In the genomic region with DNA sequence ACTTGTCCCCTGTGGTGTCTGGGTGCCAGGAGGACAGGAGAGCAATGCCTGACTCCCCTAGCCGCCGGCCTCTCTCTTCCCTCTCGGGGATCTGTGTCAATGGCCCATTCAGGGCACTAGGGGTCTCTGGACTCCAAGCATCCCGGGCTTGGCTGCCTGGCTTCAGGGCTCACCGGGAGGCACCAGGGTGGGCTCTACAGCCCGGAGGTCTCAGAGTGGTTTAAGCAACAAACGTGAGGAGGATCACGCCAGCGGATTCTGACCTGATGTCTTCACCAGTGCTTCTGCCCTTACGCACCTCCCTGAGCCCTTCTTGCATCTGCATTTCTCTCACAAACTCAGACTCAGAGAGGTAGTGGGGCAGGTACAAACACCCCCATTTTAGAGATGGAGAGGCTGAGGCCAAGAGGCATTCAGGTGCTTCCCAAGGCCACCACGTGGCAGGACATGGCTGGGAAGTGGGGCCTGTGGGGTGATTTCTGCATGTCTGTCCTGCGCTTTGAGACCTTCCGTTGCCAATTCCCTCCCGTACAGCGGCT, we compare ENCODE assay signal across 8 cellular contexts.
DNase-seq lines count a peak whose midpoint lies in the region; ATAC-seq and TF ChIP-seq lines count a peak whose summit lies in the region.

No MANE protein-coding gene starts in this region.

- H3K36me3 ChIP-seq in heart right ventricle, result no peaks in the 10 kb centered on the region

- no peaks in the 10 kb centered on the region for H3K9me3 Mint-ChIP-seq in activated CD4-positive, alpha-beta memory T cell treated with anti-CD3 and anti-CD28 coated beads for 36 hours
- H3K9me3 Mint-ChIP-seq in stimulated activated effector memory CD8-positive, alpha-beta T cell treated with anti-CD3 and anti-CD28 coated beads, Interleukin-12 subunit alpha, Interleukin-12 subunit beta, amount 100 ng/mL, for 72 hours, result no peaks in the 10 kb centered on the region

- no peak overlapping the region for H3K4me3 ChIP-seq in heart right ventricle

- WGBS in heart right ventricle, 2 donors, result 32 to 52% methylated on average over 15 of the region's 15 CpGs

- no peaks in the 10 kb centered on the region for H3K4me1 Mint-ChIP-seq in activated CD4-positive, alpha-beta memory T cell treated with anti-CD3 and anti-CD28 coated beads for 36 hours (ENCODE audit: low read depth)
- H3K4me1 Mint-ChIP-seq in stimulated activated effector memory CD8-positive, alpha-beta T cell treated with anti-CD3 and anti-CD28 coated beads, Interleukin-12 subunit alpha, Interleukin-12 subunit beta, amount 100 ng/mL, for 72 hours, result peaks cover 5% of the 10 kb centered on the region

- DNase-seq in stimulated activated CD4-positive, alpha-beta T cell treated with anti-CD3 and anti-CD28 coated beads, Interleukin-2, amount 100 ng/mL, for 48 hours, result peak; percentile 2 to 4
- no peak for DNase-seq in stimulated activated CD4-positive, alpha-beta T cell treated with anti-CD3 and anti-CD28 coated beads, Interleukin-12 subunit alpha, Interleukin-12 subunit beta, amount 100 ng/mL, for 4 hours
- peak; percentile 39 for DNase-seq in activated CD4-positive, alpha-beta memory T cell treated with anti-CD3 and anti-CD28 coated beads for 36 hours
- DNase-seq in heart right ventricle, result peak in 1 of 2 donors; percentile 26
- DNase-seq in stimulated activated effector memory CD8-positive, alpha-beta T cell treated with anti-CD3 and anti-CD28 coated beads, Interleukin-12 subunit alpha, Interleukin-12 subunit beta, amount 100 ng/mL, for 72 hours (ENCODE audit: low spot score in 2 of 2), result peak in 1 of 2 donors; percentile 49
- DNase-seq in NOMO-1 treated with dmso at 0.1 percent for 144 hours (lab: John Stamatoyannopoulos, UW; ENCODE audit: unreplicated experiment), result no peak

- CTCF ChIA-PET in activated CD4-positive, alpha-beta memory T cell treated with anti-CD3 and anti-CD28 coated beads for 36 hours (lab: Charles Lee), result interaction anchor here (0.7 to 2.1 kb wide), 2 partner anchors 21 to 359 kb away, joined by 3 to 7 read pairs; no protein-coding TSS in a partner anchor

- H3K27me3 ChIP-seq in heart right ventricle, result peaks cover 0 to 43% (median 25%) of the 10 kb centered on the region in 7 donors

- POLR2A ChIA-PET in activated CD4-positive, alpha-beta memory T cell treated with anti-CD3 and anti-CD28 coated beads for 36 hours (lab: Charles Lee), result no interaction called here

- H3K27ac ChIP-seq in heart right ventricle, result no peak overlapping the region

- H3K4me1 ChIP-seq in heart right ventricle, result no peaks in the 10 kb centered on the region

- no peaks in the 10 kb centered on the region for H3K9me3 ChIP-seq in heart right ventricle

- peak; percentile 71 for TF ChIP-seq RAD21 in Ishikawa (IDR thresholded peaks at IDR 0.05; ENCODE audit: low read depth)

- no peaks in the 10 kb centered on the region for H3K36me3 Mint-ChIP-seq in activated CD4-positive, alpha-beta memory T cell treated with anti-CD3 and anti-CD28 coated beads for 36 hours
- H3K36me3 Mint-ChIP-seq in stimulated activated effector memory CD8-positive, alpha-beta T cell treated with anti-CD3 and anti-CD28 coated beads, Interleukin-12 subunit alpha, Interleukin-12 subunit beta, amount 100 ng/mL, for 72 hours, result no peaks in the 10 kb centered on the region

- no peak for TF ChIP-seq EP300 in Ishikawa (IDR thresholded peaks at IDR 0.05; ENCODE audit: borderline replicate concordance)

- intact Hi-C loops in activated CD4-positive, alpha-beta memory T cell treated with anti-CD3 and anti-CD28 coated beads for 36 hours (cut with micrococcal nuclease), result no loop called here
- intact Hi-C loops in heart right ventricle (cut with DNase I), result no loop called here

- no peak overlapping the region for H3K4me3 Mint-ChIP-seq in activated CD4-positive, alpha-beta memory T cell treated with anti-CD3 and anti-CD28 coated beads for 36 hours
- H3K4me3 Mint-ChIP-seq in stimulated activated effector memory CD8-positive, alpha-beta T cell treated with anti-CD3 and anti-CD28 coated beads, Interleukin-12 subunit alpha, Interleukin-12 subunit beta, amount 100 ng/mL, for 72 hours, result no peak overlapping the region

- peak; percentile 83 for ATAC-seq in GM21619 (IDR thresholded peaks at IDR 0.05; ENCODE audit: unreplicated experiment)
- ATAC-seq in heart right ventricle, result peak in 7 of 8 donors; percentile 44 to 69 (median 60)
- peak; percentile 31 for ATAC-seq in stimulated activated effector memory CD8-positive, alpha-beta T cell treated with anti-CD3 and anti-CD28 coated beads, Interleukin-12 subunit alpha, Interleukin-12 subunit beta, amount 100 ng/mL, for 72 hours

- no peak overlapping the region for H3K27ac Mint-ChIP-seq in activated CD4-positive, alpha-beta memory T cell treated with anti-CD3 and anti-CD28 coated beads for 36 hours
- H3K27ac Mint-ChIP-seq in stimulated activated effector memory CD8-positive, alpha-beta T cell treated with anti-CD3 and anti-CD28 coated beads, Interleukin-12 subunit alpha, Interleukin-12 subunit beta, amount 100 ng/mL, for 72 hours, result no peak overlapping the region

- H3K27me3 Mint-ChIP-seq in activated CD4-positive, alpha-beta memory T cell treated with anti-CD3 and anti-CD28 coated beads for 36 hours, result peaks cover 3% of the 10 kb centered on the region

- peak; percentile 47 to 79 (median 77) for TF ChIP-seq CTCF in heart right ventricle (IDR thresholded peaks at IDR 0.05)

TF ChIP-seq in Ishikawa, 13 proteins besides CTCF, POLR2A, EP300 and RAD21:
- no peak for TF ChIP-seq ZBTB7A (IDR thresholded peaks at IDR 0.05; ENCODE audit: low read depth)
- TF ChIP-seq, protein P1, sequence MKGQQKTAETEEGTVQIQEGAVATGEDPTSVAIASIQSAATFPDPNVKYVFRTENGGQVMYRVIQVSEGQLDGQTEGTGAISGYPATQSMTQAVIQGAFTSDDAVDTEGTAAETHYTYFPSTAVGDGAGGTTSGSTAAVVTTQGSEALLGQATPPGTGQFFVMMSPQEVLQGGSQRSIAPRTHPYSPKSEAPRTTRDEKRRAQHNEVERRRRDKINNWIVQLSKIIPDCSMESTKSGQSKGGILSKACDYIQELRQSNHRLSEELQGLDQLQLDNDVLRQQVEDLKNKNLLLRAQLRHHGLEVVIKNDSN (IDR thresholded peaks at IDR 0.05), result no peak
- no peak for TF ChIP-seq TEAD4 (IDR thresholded peaks at IDR 0.05)
- TF ChIP-seq TAF1 (IDR thresholded peaks at IDR 0.05; ENCODE audit: low read depth), result no peak
- TF ChIP-seq, protein P2, sequence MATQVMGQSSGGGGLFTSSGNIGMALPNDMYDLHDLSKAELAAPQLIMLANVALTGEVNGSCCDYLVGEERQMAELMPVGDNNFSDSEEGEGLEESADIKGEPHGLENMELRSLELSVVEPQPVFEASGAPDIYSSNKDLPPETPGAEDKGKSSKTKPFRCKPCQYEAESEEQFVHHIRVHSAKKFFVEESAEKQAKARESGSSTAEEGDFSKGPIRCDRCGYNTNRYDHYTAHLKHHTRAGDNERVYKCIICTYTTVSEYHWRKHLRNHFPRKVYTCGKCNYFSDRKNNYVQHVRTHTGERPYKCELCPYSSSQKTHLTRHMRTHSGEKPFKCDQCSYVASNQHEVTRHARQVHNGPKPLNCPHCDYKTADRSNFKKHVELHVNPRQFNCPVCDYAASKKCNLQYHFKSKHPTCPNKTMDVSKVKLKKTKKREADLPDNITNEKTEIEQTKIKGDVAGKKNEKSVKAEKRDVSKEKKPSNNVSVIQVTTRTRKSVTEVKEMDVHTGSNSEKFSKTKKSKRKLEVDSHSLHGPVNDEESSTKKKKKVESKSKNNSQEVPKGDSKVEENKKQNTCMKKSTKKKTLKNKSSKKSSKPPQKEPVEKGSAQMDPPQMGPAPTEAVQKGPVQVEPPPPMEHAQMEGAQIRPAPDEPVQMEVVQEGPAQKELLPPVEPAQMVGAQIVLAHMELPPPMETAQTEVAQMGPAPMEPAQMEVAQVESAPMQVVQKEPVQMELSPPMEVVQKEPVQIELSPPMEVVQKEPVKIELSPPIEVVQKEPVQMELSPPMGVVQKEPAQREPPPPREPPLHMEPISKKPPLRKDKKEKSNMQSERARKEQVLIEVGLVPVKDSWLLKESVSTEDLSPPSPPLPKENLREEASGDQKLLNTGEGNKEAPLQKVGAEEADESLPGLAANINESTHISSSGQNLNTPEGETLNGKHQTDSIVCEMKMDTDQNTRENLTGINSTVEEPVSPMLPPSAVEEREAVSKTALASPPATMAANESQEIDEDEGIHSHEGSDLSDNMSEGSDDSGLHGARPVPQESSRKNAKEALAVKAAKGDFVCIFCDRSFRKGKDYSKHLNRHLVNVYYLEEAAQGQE (IDR thresholded peaks at IDR 0.05; ENCODE audit: low read depth), result no peak
- TF ChIP-seq CREB1 (IDR thresholded peaks at IDR 0.05; ENCODE audit: low read depth), result no peak
TF ChIP-seq in Ishikawa: peak in this region for 0.

Comparison
In these comparisons a context has a peak if more than half of its experiments do, and no peak if none do; other contexts are left out.
1. DNase-seq: peak in stimulated activated CD4-positive, alpha-beta T cell treated with anti-CD3 and anti-CD28 coated beads, Interleukin-2, amount 100 ng/mL, for 48 hours (2 of 2) and activated CD4-positive, alpha-beta memory T cell treated with anti-CD3 and anti-CD28 coated beads for 36 hours (single experiment); none in stimulated activated CD4-positive, alpha-beta T cell treated with anti-CD3 and anti-CD28 coated beads, Interleukin-12 subunit alpha, Interleukin-12 subunit beta, amount 100 ng/mL, for 4 hours (single experiment) and NOMO-1 treated with dmso at 0.1 percent for 144 hours (single experiment).
2. ATAC-seq: peak in every context shown above with its lines; median percentile 83 in GM21619; 60 in heart right ventricle; 31 in stimulated activated effector memory CD8-positive, alpha-beta T cell treated with anti-CD3 and anti-CD28 coated beads, Interleukin-12 subunit alpha, Interleukin-12 subunit beta, amount 100 ng/mL, for 72 hours.